In the genomic region with DNA sequence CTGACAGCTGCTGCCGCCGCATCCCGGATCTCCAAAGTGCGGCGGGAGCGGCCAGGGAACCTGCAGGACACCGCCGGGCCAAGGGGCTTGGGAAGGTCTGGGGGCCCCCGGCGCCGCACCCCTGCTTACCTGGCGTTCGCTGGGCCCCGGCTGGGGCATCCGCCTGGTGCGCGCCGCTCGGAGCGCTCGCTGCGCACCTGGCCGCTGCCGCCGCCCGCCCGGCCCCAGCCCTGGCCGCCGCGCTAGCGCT, we compare ENCODE assay signal across 1 cellular context.
TF ChIP-seq lines count a peak whose summit lies in the region.

No MANE protein-coding gene starts in this region.

TF ChIP-seq in SK-N-SH treated with all-trans-retinoic acid at 6 μM for 48 hours, 23 proteins besides CTCF, POLR2A, EP300 and RAD21 (continued from another document):
- TF ChIP-seq, protein P1, sequence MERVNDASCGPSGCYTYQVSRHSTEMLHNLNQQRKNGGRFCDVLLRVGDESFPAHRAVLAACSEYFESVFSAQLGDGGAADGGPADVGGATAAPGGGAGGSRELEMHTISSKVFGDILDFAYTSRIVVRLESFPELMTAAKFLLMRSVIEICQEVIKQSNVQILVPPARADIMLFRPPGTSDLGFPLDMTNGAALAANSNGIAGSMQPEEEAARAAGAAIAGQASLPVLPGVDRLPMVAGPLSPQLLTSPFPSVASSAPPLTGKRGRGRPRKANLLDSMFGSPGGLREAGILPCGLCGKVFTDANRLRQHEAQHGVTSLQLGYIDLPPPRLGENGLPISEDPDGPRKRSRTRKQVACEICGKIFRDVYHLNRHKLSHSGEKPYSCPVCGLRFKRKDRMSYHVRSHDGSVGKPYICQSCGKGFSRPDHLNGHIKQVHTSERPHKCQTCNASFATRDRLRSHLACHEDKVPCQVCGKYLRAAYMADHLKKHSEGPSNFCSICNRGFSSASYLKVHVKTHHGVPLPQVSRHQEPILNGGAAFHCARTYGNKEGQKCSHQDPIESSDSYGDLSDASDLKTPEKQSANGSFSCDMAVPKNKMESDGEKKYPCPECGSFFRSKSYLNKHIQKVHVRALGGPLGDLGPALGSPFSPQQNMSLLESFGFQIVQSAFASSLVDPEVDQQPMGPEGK (CRISPR knock-in tag; IDR thresholded peaks at IDR 0.05; ENCODE audit: borderline replicate concordance), result no peak
- TF ChIP-seq TSHZ2 (CRISPR knock-in tag; IDR thresholded peaks at IDR 0.05) (no peak), ZFP3 (CRISPR knock-in tag; IDR thresholded peaks at IDR 0.05) (no peak), SNAI2 (CRISPR knock-in tag; IDR thresholded peaks at IDR 0.05) (no peak), RARB (CRISPR knock-in tag; IDR thresholded peaks at IDR 0.05) (no peak), POU6F1 (CRISPR knock-in tag; IDR thresholded peaks at IDR 0.05; ENCODE audit: borderline replicate concordance, low read depth) (no peak), ZNF565 (CRISPR knock-in tag; conservative IDR thresholded peaks at IDR 0.05; ENCODE audit: low read depth) (no peak), TCF4 (CRISPR knock-in tag; IDR thresholded peaks at IDR 0.05; ENCODE audit: borderline replicate concordance) (no peak), PPARA (CRISPR knock-in tag; IDR thresholded peaks at IDR 0.05; ENCODE audit: borderline replicate concordance) (no peak), ISL1 (CRISPR knock-in tag; IDR thresholded peaks at IDR 0.05) (no peak), BACH2 (CRISPR knock-in tag; IDR thresholded peaks at IDR 0.05; ENCODE audit: borderline replicate concordance) (no peak), ARNTL (CRISPR knock-in tag; IDR thresholded peaks at IDR 0.05; ENCODE audit: borderline replicate concordance, low read depth) (no peak), OSR1 (CRISPR knock-in tag; IDR thresholded peaks at IDR 0.05) (no peak)
TF ChIP-seq in SK-N-SH treated with all-trans-retinoic acid at 6 μM for 48 hours: peak in this region for 0.
